17 cellular contexts compared by ENCODE assay signal in genomic region chr20:57451356-57451755, GRCh38.
DNase-seq lines count a peak whose midpoint lies in the region; ATAC-seq and TF ChIP-seq lines count a peak whose summit lies in the region.
"Had no signal": no experiment of that assay in that cellular context is flagged by ENCODE, and none has a peak within 500 bp of the region (broad histone marks: within the 10 kb centered on the region; RNA-seq: fewer than 3 reads in every experiment).

No MANE protein-coding gene starts in this region.

- intact Hi-C loops in stomach (cut with DNase I; ENCODE audit: low total_unique reads): no loop called here

- no peak for TF ChIP-seq CTCF in OCI-LY3 (IDR thresholded peaks at IDR 0.05; ENCODE audit: low read depth, low read length)
- no peak for TF ChIP-seq CTCF in stomach (IDR thresholded peaks at IDR 0.05)

- CTCF ChIA-PET in activated naive CD4-positive, alpha-beta T cell treated with anti-CD3 and anti-CD28 coated beads, Interleukin-2, amount 10 ng/mL, durations not matched to agents 7 days and 5 days (lab: Charles Lee): interaction anchor here (0.6 kb wide), 1 partner anchor 30 kb away, joined by 4 read pairs; no protein-coding TSS in a partner anchor

- H3K27me3 Mint-ChIP-seq in activated naive CD4-positive, alpha-beta T cell treated with anti-CD3 and anti-CD28 coated beads, Interleukin-2, amount 10 ng/mL, durations not matched to agents 7 days and 5 days: peaks cover 73% of the 10 kb centered on the region
- H3K27me3 Mint-ChIP-seq in immature natural killer cell (ENCODE audit: low read depth in 3 of 3): peaks cover 0 to 4% (median 2%) of the 10 kb centered on the region in 3 donors

- H2AFZ ChIP-seq in OCI-LY3 (ENCODE audit: low read depth, low read length): no peak overlapping the region

- WGBS in stomach, 5 donors: 63 to 85% (median 72%) methylated on average over 7 of the region's 7 CpGs

- peak overlapping the region; percentile 68 for H3K4me3 ChIP-seq in OCI-LY3 (ENCODE audit: low read length)
- H3K4me3 ChIP-seq in stomach: no peak overlapping the region
- H3K4me3 ChIP-seq: A549, lung, right lobe of liver, tibial artery had no signal

- ATAC-seq in GM18520 (IDR thresholded peaks at IDR 0.05; ENCODE audit: unreplicated experiment): no peak

- H4K20me1 ChIP-seq in OCI-LY3 (ENCODE audit: insufficient read depth, low read length): no peaks in the 10 kb centered on the region

- H3K4me1 ChIP-seq in OCI-LY3 (ENCODE audit: low read length): peaks cover 42% of the 10 kb centered on the region
- H3K4me1 ChIP-seq in stomach: peaks cover 0 to 36% (median 15%) of the 10 kb centered on the region in 4 donors
- H3K4me1 ChIP-seq: Caco-2 had no signal

- no peaks in the 10 kb centered on the region for H3K36me3 ChIP-seq in OCI-LY3 (replicated peaks; ENCODE audit: low read depth, low read length)
- no peaks in the 10 kb centered on the region for H3K36me3 ChIP-seq in stomach
- H3K36me3 ChIP-seq: right lobe of liver, tibial artery had no signal

- H3K79me2 ChIP-seq in OCI-LY3 (ENCODE audit: low read length): no peaks in the 10 kb centered on the region

- peak overlapping the region; percentile 65 for H3K27ac Mint-ChIP-seq in activated naive CD4-positive, alpha-beta T cell treated with anti-CD3 and anti-CD28 coated beads, Interleukin-2, amount 10 ng/mL, durations not matched to agents 7 days and 5 days
- peak overlapping the region; percentile 39 to 88 (median 61) for H3K27ac Mint-ChIP-seq in immature natural killer cell

- H3K36me3 Mint-ChIP-seq in activated naive CD4-positive, alpha-beta T cell treated with anti-CD3 and anti-CD28 coated beads, Interleukin-2, amount 10 ng/mL, durations not matched to agents 7 days and 5 days: no peaks in the 10 kb centered on the region
- H3K36me3 Mint-ChIP-seq in immature natural killer cell: no peaks in the 10 kb centered on the region

- TF ChIP-seq EP300 in stomach (IDR thresholded peaks at IDR 0.05): no peak

- H3K27me3 ChIP-seq in OCI-LY3 (ENCODE audit: low read depth, low read length) (peaks cover 34% of the 10 kb centered on the region), stomach (peaks cover 0 to 5% (median 0%) of the 10 kb centered on the region in 3 donors)
- H3K27me3 ChIP-seq: right lobe of liver, tibial artery had no signal

- no peak overlapping the region for H3K4me3 Mint-ChIP-seq in activated naive CD4-positive, alpha-beta T cell treated with anti-CD3 and anti-CD28 coated beads, Interleukin-2, amount 10 ng/mL, durations not matched to agents 7 days and 5 days
- peak overlapping the region; percentile 27 to 83 (median 64) for H3K4me3 Mint-ChIP-seq in immature natural killer cell

- peaks cover 35% of the 10 kb centered on the region for H3K4me1 Mint-ChIP-seq in activated naive CD4-positive, alpha-beta T cell treated with anti-CD3 and anti-CD28 coated beads, Interleukin-2, amount 10 ng/mL, durations not matched to agents 7 days and 5 days
- peaks cover 42 to 44% of the 10 kb centered on the region in 2 donors for H3K4me1 Mint-ChIP-seq in immature natural killer cell

- DNase-seq in activated naive CD4-positive, alpha-beta T cell treated with anti-CD3 and anti-CD28 coated beads, Interleukin-2, amount 10 ng/mL, durations not matched to agents 7 days and 5 days: no peak
- no peak for DNase-seq in activated naive CD4-positive, alpha-beta T cell treated with anti-CD3 and anti-CD28 coated beads, Interleukin-2, amount 50 U/mL, for 16 hours
- DNase-seq in immature natural killer cell (no peak), stomach (no peak), islet precursor cell (no peak)
- DNase-seq in stimulated activated CD4-positive, alpha-beta T cell treated with anti-CD3 and anti-CD28 coated beads, Interleukin-2, amount 100 ng/mL, for 24 hours: no peak
- DNase-seq: Caco-2, foreskin fibroblast, NCI-H1105, NCI-H774, right lobe of liver, RPMI8226, tibial artery had no signal

- H3K9ac ChIP-seq in OCI-LY3 (ENCODE audit: low read length): peak overlapping the region; percentile 37; the same call in 1 of the 2 replicates

- peak overlapping the region; percentile 85 for H3K4me2 ChIP-seq in OCI-LY3 (ENCODE audit: low read length)
- H3K4me2 ChIP-seq: A549 had no signal

- H3K27ac ChIP-seq in OCI-LY3 (ENCODE audit: low read length): no peak overlapping the region
- peak overlapping the region in 3 of 5 donors; percentile 50 to 68 (median 52) for H3K27ac ChIP-seq in stomach
- H3K27ac ChIP-seq: A549, right lobe of liver, tibial artery had no signal

- H3K9me3 ChIP-seq in OCI-LY3 (ENCODE audit: insufficient read depth, low read length) (no peaks in the 10 kb centered on the region), stomach (no peaks in the 10 kb centered on the region)
- H3K9me3 ChIP-seq: A549, Caco-2, right lobe of liver, tibial artery had no signal

- TF ChIP-seq POLR2A in stomach (IDR thresholded peaks at IDR 0.05): no peak

- no peaks in the 10 kb centered on the region for H3K9me3 Mint-ChIP-seq in activated naive CD4-positive, alpha-beta T cell treated with anti-CD3 and anti-CD28 coated beads, Interleukin-2, amount 10 ng/mL, durations not matched to agents 7 days and 5 days
- no peaks in the 10 kb centered on the region for H3K9me3 Mint-ChIP-seq in immature natural killer cell
